16 cellular contexts compared by ENCODE assay signal in genomic region chr9:134307223-134307600, GRCh38. TPM values are rescaled to one million over a fixed set of nuclear protein-coding genes. Genes with fewer than 3 reads are reported as not detected.
DNase-seq lines count a peak whose midpoint lies in the region; ATAC-seq and TF ChIP-seq lines count a peak whose summit lies in the region.
"Had no signal": no experiment of that assay in that cellular context is flagged by ENCODE, and none has a peak within 500 bp of the region (broad histone marks: within the 10 kb centered on the region; RNA-seq: fewer than 3 reads in every experiment).

No MANE protein-coding gene starts in this region.

- H3K4me1 ChIP-seq in HEK293 (ENCODE audit: control insufficient read depth, insufficient read depth, low read length) (no peaks in the 10 kb centered on the region), left ventricle myocardium inferior (no peaks in the 10 kb centered on the region), lower lobe of right lung (no peaks in the 10 kb centered on the region), thyroid gland (no peaks in the 10 kb centered on the region)

- H3K4me1 Mint-ChIP-seq in progenitor cell of endocrine pancreas (ENCODE audit: low read depth), result no peaks in the 10 kb centered on the region
- H3K4me1 Mint-ChIP-seq: GM23338 had no signal

- H3K27me3 ChIP-seq in left ventricle myocardium inferior (ENCODE audit: low read depth), result no peaks in the 10 kb centered on the region
- no peaks in the 10 kb centered on the region for H3K27me3 ChIP-seq in lower lobe of right lung (ENCODE audit: low read depth)
- no peaks in the 10 kb centered on the region for H3K27me3 ChIP-seq in thyroid gland

- intact Hi-C loops in left ventricle myocardium inferior (cut with micrococcal nuclease) (no loop called here), lower lobe of right lung (cut with DNase I) (no loop called here), sciatic nerve (cut with DNase I) (no loop called here), thyroid gland (cut with DNase I) (no loop called here)

- H3K4me3 ChIP-seq in HEK293 (ENCODE audit: low read depth, low read length) (no peak overlapping the region), left ventricle myocardium inferior (no peak overlapping the region), lower lobe of right lung (no peak overlapping the region), thyroid gland (replicated peaks in 1 of 3) (no peak overlapping the region)
- H3K4me3 ChIP-seq: GM23338 had no signal

- no peak overlapping the region for H3K27ac Mint-ChIP-seq in progenitor cell of endocrine pancreas
- H3K27ac Mint-ChIP-seq: GM23338 had no signal

- peaks cover 4% of the 10 kb centered on the region for H3K9me3 Mint-ChIP-seq in progenitor cell of endocrine pancreas (ENCODE audit: low read depth)

- H3K4me3 Mint-ChIP-seq in progenitor cell of endocrine pancreas (ENCODE audit: low read depth), result no peak overlapping the region
- H3K4me3 Mint-ChIP-seq: GM23338 had no signal

- CTCF ChIA-PET in HEK293 (lab: Yijun Ruan, JAX), result interaction anchor here (0.6 to 1.0 kb wide), 2 partner anchors 25 to 44 kb away, joined by 3 read pairs; no protein-coding TSS in a partner anchor

- POLR2A ChIA-PET in HEK293 (lab: Yijun Ruan, JAX), result no interaction called here

- whole genome bisulfite sequencing in thyroid gland, 2 donors, result 95 to 100% methylated on average over 3 of the region's 3 CpGs

- TF ChIP-seq POLR2A in thyroid gland (IDR thresholded peaks at IDR 0.05), result no peak

- DNase-seq in left ventricle myocardium inferior (peak; percentile 4), lower lobe of right lung (peak; percentile 15), sciatic nerve (ENCODE audit: low spot score) (peak; percentile 33), thyroid gland (no peak), progenitor cell of endocrine pancreas (ENCODE audit: low spot score, unreplicated experiment) (no peak)
- DNase-seq: GF-D8, KG1, NCI-H1436, NCI-H2029, NCI-H446, NCI-H748 treated with DMSO at 0.1 percent for 48 hours, PC-3 had no signal

- H3K36me3 ChIP-seq in HEK293 (ENCODE audit: control insufficient read depth in 2 of 2, insufficient read depth in 1 of 2, low read length in 2 of 2) (no peaks in the 10 kb centered on the region), left ventricle myocardium inferior (no peaks in the 10 kb centered on the region), lower lobe of right lung (no peaks in the 10 kb centered on the region), thyroid gland (no peaks in the 10 kb centered on the region)

- H3K9me3 ChIP-seq in HEK293 (ENCODE audit: control insufficient read depth, insufficient read depth, low read depth, low read length) (no peaks in the 10 kb centered on the region), left ventricle myocardium inferior (replicated peaks) (peaks cover 5% of the 10 kb centered on the region), lower lobe of right lung (no peaks in the 10 kb centered on the region), thyroid gland (no peaks in the 10 kb centered on the region)

- ATAC-seq in lower lobe of right lung (peak in 1 of 2 donors; percentile 22), sciatic nerve (no peak), GM19455 (IDR thresholded peaks at IDR 0.05; ENCODE audit: unreplicated experiment) (no peak)
- ATAC-seq: GM23338, HCT116, PC-3 had no signal

- TF ChIP-seq CTCF in HEK293 (tag by site-specific recombination; IDR thresholded peaks at IDR 0.05) (no peak), left ventricle myocardium inferior (IDR thresholded peaks at IDR 0.05; ENCODE audit: borderline replicate concordance) (no peak), lower lobe of right lung (IDR thresholded peaks at IDR 0.05) (no peak), thyroid gland (IDR thresholded peaks at IDR 0.05) (no peak), progenitor cell of endocrine pancreas (IDR thresholded peaks at IDR 0.05; ENCODE audit: unreplicated experiment) (no peak)

- peaks cover 10% of the 10 kb centered on the region for H3K27me3 Mint-ChIP-seq in progenitor cell of endocrine pancreas

- H3K27ac ChIP-seq in HEK293 (ENCODE audit: extremely low read depth, low read depth, low read length), result no peak overlapping the region
- no peak overlapping the region for H3K27ac ChIP-seq in left ventricle myocardium inferior (replicated peaks)
- no peak overlapping the region for H3K27ac ChIP-seq in lower lobe of right lung
- no peak overlapping the region for H3K27ac ChIP-seq in thyroid gland

- no peaks in the 10 kb centered on the region for H3K36me3 Mint-ChIP-seq in progenitor cell of endocrine pancreas (ENCODE audit: insufficient read depth)

TF ChIP-seq in HEK293, 187 proteins besides CTCF, POLR2A, EP300 and RAD21:
- TF ChIP-seq ZNF544 (tag by site-specific recombination; IDR thresholded peaks at IDR 0.05), result no peak
- no peak for TF ChIP-seq ZNF626 (tag by site-specific recombination; IDR thresholded peaks at IDR 0.05)
- TF ChIP-seq KLF8 (tag by site-specific recombination; IDR thresholded peaks at IDR 0.05), result no peak
- no peak for TF ChIP-seq SP7 (tag by site-specific recombination; IDR thresholded peaks at IDR 0.05)
- peak; percentile 65 for TF ChIP-seq ZIC2 (tag by site-specific recombination; IDR thresholded peaks at IDR 0.05)

RNA-seq across cellular contexts. Expression of gene RXRA, which starts 19.0 kb away (rescaled TPM):
- total RNA-seq in left ventricle myocardium inferior (57.1 TPM), lower lobe of right lung (85.7 TPM), sciatic nerve (78.1 TPM), thyroid gland (10 to 100 TPM; 39.4 to 81.3 (median 67.4) TPM), progenitor cell of endocrine pancreas (58.4 and 64.8 TPM in 2 replicates)

Comparison
In these comparisons a context has a peak if more than half of its experiments do, and no peak if none do; other contexts are left out.
1. DNase-seq: peak in left ventricle myocardium inferior (single experiment), lower lobe of right lung (single experiment) and sciatic nerve (single experiment); none in thyroid gland (0 of 2) and progenitor cell of endocrine pancreas (single experiment).